Comparison of ENCODE assay signal across 8 cellular contexts in the genomic region with DNA sequence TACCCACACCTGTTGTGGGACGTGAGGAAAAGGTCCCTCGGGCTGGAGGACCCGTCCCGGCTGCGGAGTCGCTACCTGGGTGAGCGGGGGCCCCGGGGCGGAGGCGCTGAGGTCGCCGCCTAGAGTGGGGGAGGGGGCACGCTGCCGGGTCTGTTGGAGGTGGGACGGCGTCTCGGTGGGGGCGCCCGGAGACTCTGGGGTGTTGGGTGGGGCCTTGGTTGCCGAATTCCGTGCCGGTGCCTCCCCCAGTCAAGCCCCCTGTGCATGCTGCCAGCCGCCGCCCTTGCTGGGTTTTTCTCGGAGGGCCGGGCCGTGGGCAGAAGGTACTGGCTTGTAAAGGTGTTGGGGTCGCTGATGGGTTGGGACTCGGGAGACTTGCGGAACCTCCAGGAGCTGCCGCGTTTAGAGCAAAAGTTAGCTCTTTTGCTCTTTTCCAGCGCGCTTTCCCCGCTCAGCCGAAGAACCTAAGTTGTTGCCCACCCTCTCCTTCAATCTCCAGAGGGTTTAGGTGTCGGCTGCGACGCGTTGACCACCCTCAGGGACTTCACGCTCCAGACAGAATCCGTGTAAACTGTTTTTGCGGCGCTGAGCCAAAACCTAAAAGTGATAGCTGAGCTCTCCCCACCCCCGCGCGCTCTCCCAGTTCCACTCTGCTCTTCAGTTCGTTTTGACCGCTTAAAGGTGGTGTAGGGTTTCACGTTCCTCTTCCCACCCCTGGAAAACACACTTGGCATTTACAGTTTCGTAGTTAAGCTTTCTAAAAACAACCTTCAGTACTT. TPM values are rescaled to one million over a fixed set of nuclear protein-coding genes. Genes with fewer than 3 reads are reported as not detected.
DNase-seq lines count a peak whose midpoint lies in the region; ATAC-seq lines count a peak whose summit lies in the region.

Gene MPC2 (minus strand): TSS at position 143 of the 779 bp plus-strand sequence. CDS start 1,231 bp downstream, outside the sequence.

- no peak within 1 kb of the TSS for H4K8ac ChIP-seq in mesendoderm (ENCODE audit: low read depth, low read length)

- H3K4me3 ChIP-seq in endocrine pancreas (ENCODE audit: control insufficient read depth, insufficient read depth, low read length) (peak within 1 kb of the TSS; percentile 93), mesendoderm (ENCODE audit: low read length) (peak within 1 kb of the TSS; percentile 50)

- H3K9ac ChIP-seq in endocrine pancreas (ENCODE audit: control insufficient read depth, insufficient read depth, low read length) (peak within 1 kb of the TSS; percentile 92), mesendoderm (ENCODE audit: low read length) (peak within 1 kb of the TSS; percentile 83)

- WGBS in mesendoderm (ENCODE audit: extremely low coverage, insufficient coverage, low lambda C conversion rate), result no CpG with 5 or more reads among the region's 51 CpGs

- H2AK5ac ChIP-seq in mesendoderm (ENCODE audit: low read length), result no peak within 1 kb of the TSS

- no peaks in the 10 kb centered on the region for H3K36me3 ChIP-seq in endocrine pancreas (ENCODE audit: control insufficient read depth, insufficient read depth, low read length)
- no peaks in the 10 kb centered on the region for H3K36me3 ChIP-seq in mesendoderm (ENCODE audit: control insufficient read depth, insufficient read depth, low read length)

- peak within 1 kb of the TSS; percentile 98 for H3K4ac ChIP-seq in mesendoderm (ENCODE audit: low read depth, low read length)

- H3K27me3 ChIP-seq in endocrine pancreas (ENCODE audit: control insufficient read depth, insufficient read depth, low read length), result no peaks in the 10 kb centered on the region
- H3K27me3 ChIP-seq in mesendoderm (ENCODE audit: insufficient read depth, low read length, poor library complexity), result no peaks in the 10 kb centered on the region

- H3K79me1 ChIP-seq in mesendoderm (ENCODE audit: low read length), result no peaks in the 10 kb centered on the region

- no peak within 1 kb of the TSS for H2BK15ac ChIP-seq in mesendoderm (replicated peaks; ENCODE audit: low read depth)

- H2BK120ac ChIP-seq in mesendoderm (ENCODE audit: low read depth, low read length), result peak within 1 kb of the TSS; percentile 51

- no peaks in the 10 kb centered on the region for H3K9me3 ChIP-seq in endocrine pancreas (ENCODE audit: control insufficient read depth, low read length)

- peaks cover 35% of the 10 kb centered on the region for H3K79me2 ChIP-seq in mesendoderm (ENCODE audit: control insufficient read depth, insufficient read depth, low read length)

- peak within 1 kb of the TSS; percentile 95 for H3K27ac ChIP-seq in mesendoderm (ENCODE audit: low read depth, low read length)

- peak within 1 kb of the TSS; percentile 24 for H3K23ac ChIP-seq in mesendoderm (ENCODE audit: low read length)

- H4K5ac ChIP-seq in mesendoderm (ENCODE audit: low read length), result no peak within 1 kb of the TSS

- DNase-seq in AG08395 (ENCODE audit: low spot score) (peak; percentile 68), NCI-H82 treated with DMSO at 0.1 percent for 48 hours (lab: John Stamatoyannopoulos, UW; ENCODE audit: unreplicated experiment) (peak; percentile 70), mesendoderm (peak; percentile 88)
- DNase-seq in activated CD8-positive, alpha-beta memory T cell treated with anti-CD3 and anti-CD28 coated beads for 4 hours (ENCODE audit: low read depth in 2 of 2), result peak; percentile 4 to 37
- DNase-seq in stimulated activated CD8-positive, alpha-beta memory T cell treated with anti-CD3 and anti-CD28 coated beads, Interleukin-15, amount 100 ng/mL, for 1 hour (ENCODE audit: low read depth), result peak; percentile 39

- H3K4me2 ChIP-seq in mesendoderm (ENCODE audit: low read length), result peak within 1 kb of the TSS; percentile 57

- H2BK5ac ChIP-seq in mesendoderm (ENCODE audit: low read length), result peak within 1 kb of the TSS; percentile 57

- H3K4me1 ChIP-seq in endocrine pancreas (ENCODE audit: control insufficient read depth, insufficient read depth, low read length) (peaks cover 26% of the 10 kb centered on the region), mesendoderm (ENCODE audit: control insufficient read depth, low read depth, low read length) (no peaks in the 10 kb centered on the region)

- peak; percentile 13 for ATAC-seq in GM19023 (IDR thresholded peaks at IDR 0.05; ENCODE audit: unreplicated experiment)
- ATAC-seq in HG03457 (IDR thresholded peaks at IDR 0.05; ENCODE audit: unreplicated experiment), result peak; percentile 5

- peak within 1 kb of the TSS; percentile 94 for H3K56ac ChIP-seq in mesendoderm (ENCODE audit: low read length)

- peak within 1 kb of the TSS; percentile 81 for H3K18ac ChIP-seq in mesendoderm (ENCODE audit: low read length)

RNA-seq across cellular contexts. Expression of gene MPC2, which starts in this region (rescaled TPM):
- 40.0 TPM for polyA plus RNA-seq in mesendoderm (2013, experiment 1 of 2)
- 40.0 TPM for polyA plus RNA-seq in mesendoderm (2013, experiment 2 of 2)

Comparison
In these comparisons a context has a peak if more than half of its experiments do, and no peak if none do; other contexts are left out.
1. Peak in every context shown above with its lines: DNase-seq, ATAC-seq, H3K4me3 ChIP-seq and H3K27ac ChIP-seq.
2. DNase-seq: peak in every context shown above with its lines; median percentile 88 in mesendoderm; 70 in NCI-H82 treated with DMSO at 0.1 percent for 48 hours; 68 in AG08395; 39 in stimulated activated CD8-positive, alpha-beta memory T cell treated with anti-CD3 and anti-CD28 coated beads, Interleukin-15, amount 100 ng/mL, for 1 hour; 20 in activated CD8-positive, alpha-beta memory T cell treated with anti-CD3 and anti-CD28 coated beads for 4 hours.